Comparison of ENCODE assay signal across 1 cellular context in genomic region chr16:30065112-30065942, GRCh38.
TF ChIP-seq lines count a peak whose summit lies in the region.

Gene ALDOA, plus strand, starts transcription at chr16:30065760. Its CDS starts 1,138 bp downstream, at chr16:30066898.

TF ChIP-seq in GM12878, 131 proteins besides CTCF, POLR2A, EP300 and RAD21 (continued from another document and continues in another):
- TF ChIP-seq POLR2AphosphoS5 (IDR thresholded peaks at IDR 0.05; ENCODE audit: low read length) = peak; percentile 95
- TF ChIP-seq JUNB (IDR thresholded peaks at IDR 0.05) = no peak
- no peak for TF ChIP-seq RAD51 (IDR thresholded peaks at IDR 0.05)
- TF ChIP-seq HDAC2 (IDR thresholded peaks at IDR 0.05) = no peak
- no peak; the same call in none of the 2 replicates for TF ChIP-seq POLR2AphosphoS2 (IDR thresholded peaks at IDR 0.05; ENCODE audit: low read depth, low read length)
- TF ChIP-seq BCL11A (IDR thresholded peaks at IDR 0.05; ENCODE audit: low read depth, low read length) = 0 out of 2 replicates have a peak, but pooled peaks have one; percentile 3
- TF ChIP-seq POU2F2 (IDR thresholded peaks at IDR 0.05; ENCODE audit: borderline replicate concordance, low read depth, low read length) = peak; percentile 74; the same call in 2 of the 3 replicates
- TF ChIP-seq RUNX3 (IDR thresholded peaks at IDR 0.05; ENCODE audit: low read length) = no peak; the same call in 1 of the 2 replicates
- TF ChIP-seq IKZF1 (conservative IDR thresholded peaks at IDR 0.05) = peak; percentile 98
- no peak for TF ChIP-seq YBX1 (IDR thresholded peaks at IDR 0.05)
- peak; percentile 35; the same call in 1 of the 2 replicates for TF ChIP-seq JUND (IDR thresholded peaks at IDR 0.05; ENCODE audit: low read depth, low read length)
- TF ChIP-seq CUX1 (IDR thresholded peaks at IDR 0.05; ENCODE audit: insufficient replicate concordance, low read depth, low read length) = no peak
- no peak for TF ChIP-seq MYB (IDR thresholded peaks at IDR 0.05; ENCODE audit: borderline replicate concordance, low read depth, low read length)
- TF ChIP-seq BRCA1 (IDR thresholded peaks at IDR 0.05; ENCODE audit: low read depth, low read length) = peak; percentile 38; the same call in 1 of the 2 replicates
- no peak for TF ChIP-seq NFYA (IDR thresholded peaks at IDR 0.05; ENCODE audit: borderline replicate concordance, low read depth, low read length)
- peak; percentile 90 for TF ChIP-seq EED (IDR thresholded peaks at IDR 0.05; ENCODE audit: low read depth)
- no peak for TF ChIP-seq EZH2 (IDR thresholded peaks at IDR 0.05; ENCODE audit: borderline replicate concordance, control insufficient read depth, low read depth, low read length)
- TF ChIP-seq CEBPB (IDR thresholded peaks at IDR 0.05; ENCODE audit: borderline replicate concordance in 1 of 2, low read depth in 2 of 2, low read length in 2 of 2) = no peak
- no peak for TF ChIP-seq BMI1 (IDR thresholded peaks at IDR 0.05; ENCODE audit: borderline replicate concordance)
- no peak for TF ChIP-seq MTA2 (IDR thresholded peaks at IDR 0.05; ENCODE audit: low read depth)
- 0 out of 2 replicates have a peak, but pooled peaks have one; percentile 58 for TF ChIP-seq CHD1 (IDR thresholded peaks at IDR 0.05; ENCODE audit: low read depth, low read length)
- no peak for TF ChIP-seq NFIC (IDR thresholded peaks at IDR 0.05; ENCODE audit: low read depth, low read length)
- TF ChIP-seq NR2F1 (conservative IDR thresholded peaks at IDR 0.05) = peak; percentile 54
- no peak for TF ChIP-seq STAT3 (IDR thresholded peaks at IDR 0.05; ENCODE audit: low read depth, low read length)
- no peak for TF ChIP-seq TARDBP (IDR thresholded peaks at IDR 0.05; ENCODE audit: borderline replicate concordance)
- TF ChIP-seq PAX8 (IDR thresholded peaks at IDR 0.05) = no peak
- peak; percentile 96 for TF ChIP-seq ZNF207 (IDR thresholded peaks at IDR 0.05; ENCODE audit: borderline replicate concordance)
- TF ChIP-seq PRDM15 (CRISPR knock-in tag; IDR thresholded peaks at IDR 0.05) = no peak
- TF ChIP-seq ZNF24 (IDR thresholded peaks at IDR 0.05) = no peak
- TF ChIP-seq CREB1 (IDR thresholded peaks at IDR 0.05; ENCODE audit: low read depth) = peak; percentile 67
- TF ChIP-seq USF2 (IDR thresholded peaks at IDR 0.05; ENCODE audit: borderline replicate concordance, low read depth, low read length) = no peak
- TF ChIP-seq MXI1 (IDR thresholded peaks at IDR 0.05; ENCODE audit: low read depth, low read length) = peak; percentile 85; the same call in 1 of the 2 replicates
- no peak; the same call in 1 of the 2 replicates for TF ChIP-seq NRF1 (conservative IDR thresholded peaks at IDR 0.05; ENCODE audit: low read depth, low read length)
- TF ChIP-seq USF1 (IDR thresholded peaks at IDR 0.05; ENCODE audit: borderline replicate concordance, extremely low read length, insufficient read depth, low read depth, low read length) = no peak
- TF ChIP-seq CHD4 (IDR thresholded peaks at IDR 0.05) = no peak
- peak; percentile 51 for TF ChIP-seq HDAC6 (IDR thresholded peaks at IDR 0.05; ENCODE audit: unreplicated experiment)
- TF ChIP-seq SRF (IDR thresholded peaks at IDR 0.05; ENCODE audit: low read depth in 2 of 2, low read length in 2 of 2) = peak; percentile 92 to 97
- TF ChIP-seq REST (IDR thresholded peaks at IDR 0.05; ENCODE audit: low read depth, low read length) = no peak
- TF ChIP-seq PKNOX1 (IDR thresholded peaks at IDR 0.05) = no peak; the same call in none of the 2 replicates
- peak; percentile 30; the same call in 1 of the 2 replicates for TF ChIP-seq SPI1 (IDR thresholded peaks at IDR 0.05; ENCODE audit: borderline replicate concordance, insufficient read depth, low read depth, low read length)
- TF ChIP-seq MEF2A (IDR thresholded peaks at IDR 0.05; ENCODE audit: insufficient read depth, low read depth, low read length) = no peak
- TF ChIP-seq SREBF2 (IDR thresholded peaks at IDR 0.05; ENCODE audit: low read length) = 0 out of 2 replicates have a peak, but pooled peaks have one; percentile 14
- no peak for TF ChIP-seq CEBPZ (IDR thresholded peaks at IDR 0.05; ENCODE audit: low read depth, low read length)
- TF ChIP-seq E2F4 (IDR thresholded peaks at IDR 0.05; ENCODE audit: low read depth, low read length) = peak; percentile 35
- TF ChIP-seq ZNF274 (IDR thresholded peaks at IDR 0.05; ENCODE audit: insufficient read depth, insufficient read length) = no peak
